ENCODE assay signal across 25 cellular contexts in genomic region chr20:63933646-63934045, GRCh38. TPM values are rescaled to one million over a fixed set of nuclear protein-coding genes. Genes with fewer than 3 reads are reported as not detected.
DNase-seq lines count a peak whose midpoint lies in the region; ATAC-seq and TF ChIP-seq lines count a peak whose summit lies in the region.
"Had no signal": no experiment of that assay in that cellular context is flagged by ENCODE, and none has a peak within 500 bp of the region (broad histone marks: within the 10 kb centered on the region; RNA-seq: fewer than 3 reads in every experiment).

No MANE protein-coding gene starts in this region.

- no peaks in the 10 kb centered on the region for H3K4me1 Mint-ChIP-seq in activated CD8-positive, alpha-beta T cell treated with anti-CD3 and anti-CD28 coated beads for 36 hours (ENCODE audit: low read depth)

- H3K9me3 ChIP-seq in left ventricle myocardium inferior (replicated peaks) (no peaks in the 10 kb centered on the region), PC-3 (ENCODE audit: low read length) (no peaks in the 10 kb centered on the region), mammary epithelial cell (replicated peaks; ENCODE audit: insufficient read depth, low read length) (no peaks in the 10 kb centered on the region)
- H3K9me3 ChIP-seq: A549; BLaER1 treated with 17β-estradiol and CSF1 and Interleukin-3, amounts not matched to agents 10 nM and 100 nM; Peyer's patch; SJSA1 had no signal

- H3K9ac ChIP-seq in PC-3 (ENCODE audit: low read length) (no peak overlapping the region), mammary epithelial cell (ENCODE audit: insufficient read depth, low read length) (no peak overlapping the region)

- H3K4me1 ChIP-seq in left ventricle myocardium inferior, result peaks cover 47% of the 10 kb centered on the region
- no peaks in the 10 kb centered on the region for H3K4me1 ChIP-seq in PC-3 (ENCODE audit: insufficient read depth, low read length)
- H3K4me1 ChIP-seq in mammary epithelial cell (ENCODE audit: insufficient read depth, low read length), result no peaks in the 10 kb centered on the region
- H3K4me1 ChIP-seq: A549, Peyer's patch, SJSA1 had no signal

- intact Hi-C loops in left ventricle myocardium inferior (cut with micrococcal nuclease), result no loop called here
- intact Hi-C loops in cardiac septum (cut with DNase I), result no loop called here
- intact Hi-C loops in PC-3 (cut with micrococcal nuclease), result no loop called here
- intact Hi-C loops in mammary epithelial cell (cut with micrococcal nuclease), result no loop called here
- intact Hi-C loops in activated CD8-positive, alpha-beta T cell treated with anti-CD3 and anti-CD28 coated beads for 36 hours (cut with micrococcal nuclease), result no loop called here

- H4K20me1 ChIP-seq in PC-3 (ENCODE audit: low read length), result no peaks in the 10 kb centered on the region
- no peaks in the 10 kb centered on the region for H4K20me1 ChIP-seq in mammary epithelial cell (ENCODE audit: insufficient read depth, low read length)

- dilution Hi-C loops in mammary epithelial cell (cut with HindIII; ENCODE audit: low sequenced_read_pairs), result no loop called here

- H3K27me3 Mint-ChIP-seq in activated CD8-positive, alpha-beta T cell treated with anti-CD3 and anti-CD28 coated beads for 36 hours, result no peaks in the 10 kb centered on the region
- H3K27me3 Mint-ChIP-seq: CD4-positive, alpha-beta T cell had no signal

- no peaks in the 10 kb centered on the region for H3F3A ChIP-seq in PC-3 (ENCODE audit: low read length, unreplicated experiment)

- DNase-seq in left ventricle myocardium inferior (no peak), cardiac septum (ENCODE audit: low spot score) (no peak), PC-3 (no peak), mammary epithelial cell (no peak), NCI-H748 (lab: John Stamatoyannopoulos, UW; ENCODE audit: unreplicated experiment) (no peak)
- no peak for DNase-seq in activated CD8-positive, alpha-beta T cell treated with anti-CD3 and anti-CD28 coated beads for 36 hours
- DNase-seq: AML-193; CD4-positive, alpha-beta T cell; DMS79; EL; GF-D8; HCEC 1CT; MV-4-11; NCI-H1105; NCI-H1436 treated with DMSO at 0.1 percent for 48 hours; NCI-H187 treated with DMSO at 0.1 percent for 48 hours; NCI-H2171 treated with DMSO at 0.1 percent for 48 hours; NCI-H345; NCI-H510A treated with DMSO at 0.1 percent for 48 hours; NCI-H82; Peyer's patch had no signal

- 71% methylated on average over 5 of the region's 5 CpGs for WGBS in mammary epithelial cell (ENCODE audit: low coverage, missing lambda C conversion rate)

- H3K4me3 ChIP-seq in left ventricle myocardium inferior, result no peak overlapping the region
- H3K4me3 ChIP-seq in PC-3 (ENCODE audit: low read length), result no peak overlapping the region
- no peak overlapping the region for H3K4me3 ChIP-seq in mammary epithelial cell (replicated peaks in 1 of 3; ENCODE audit: insufficient read depth in 1 of 3, low read depth in 2 of 3, low read length in 3 of 3)
- H3K4me3 ChIP-seq: A549; BLaER1 treated with 17β-estradiol and CSF1 and Interleukin-3, amounts not matched to agents 10 nM and 100 nM; Peyer's patch; SJSA1 had no signal

- no peak overlapping the region for H3K27ac Mint-ChIP-seq in activated CD8-positive, alpha-beta T cell treated with anti-CD3 and anti-CD28 coated beads for 36 hours
- H3K27ac Mint-ChIP-seq: CD4-positive, alpha-beta T cell had no signal

- TF ChIP-seq CTCF in left ventricle myocardium inferior (IDR thresholded peaks at IDR 0.05; ENCODE audit: borderline replicate concordance) (no peak), PC-3 (conservative IDR thresholded peaks at IDR 0.05; ENCODE audit: low read depth, low read length) (no peak), mammary epithelial cell (conservative IDR thresholded peaks at IDR 0.05 in 1 of 2, IDR thresholded peaks at IDR 0.05 in 1 of 2; ENCODE audit: extremely low read depth in 1 of 2, insufficient read depth in 1 of 2, low read depth in 1 of 2, low read length in 2 of 2) (no peak)
- TF ChIP-seq CTCF in activated CD8-positive, alpha-beta T cell treated with anti-CD3 and anti-CD28 coated beads for 36 hours (IDR thresholded peaks at IDR 0.05), result no peak

- no peaks in the 10 kb centered on the region for H3K9me3 Mint-ChIP-seq in activated CD8-positive, alpha-beta T cell treated with anti-CD3 and anti-CD28 coated beads for 36 hours
- H3K9me3 Mint-ChIP-seq: CD4-positive, alpha-beta T cell had no signal

- H2AFZ ChIP-seq in PC-3 (ENCODE audit: low read length), result no peak overlapping the region
- H2AFZ ChIP-seq in mammary epithelial cell (ENCODE audit: low read depth, low read length), result no peak overlapping the region

- H3K4me2 ChIP-seq in PC-3 (ENCODE audit: low read length), result no peak overlapping the region
- no peak overlapping the region for H3K4me2 ChIP-seq in mammary epithelial cell (ENCODE audit: insufficient read depth, low read depth, low read length)
- H3K4me2 ChIP-seq: A549; BLaER1 treated with 17β-estradiol and CSF1 and Interleukin-3, amounts not matched to agents 10 nM and 100 nM had no signal

- BruUV-seq in PC-3 (replicated peaks; lab: Mats Ljungman, UMichigan), result TSS peak; percentile 24
- TSS peak; percentile 11 for BruUV-seq in mammary epithelial cell (replicated peaks; lab: Mats Ljungman, UMichigan)

- no peaks in the 10 kb centered on the region for H3K79me2 ChIP-seq in PC-3 (ENCODE audit: low read length)
- H3K79me2 ChIP-seq in mammary epithelial cell (ENCODE audit: insufficient read depth, low read length), result peaks cover 81% of the 10 kb centered on the region

- CTCF ChIA-PET in PC-3 (lab: Charles Lee) (no interaction called here), mammary epithelial cell (lab: Charles Lee; ENCODE audit: low non-redundant PET) (no interaction called here)
- CTCF ChIA-PET in activated CD8-positive, alpha-beta T cell treated with anti-CD3 and anti-CD28 coated beads for 36 hours (lab: Charles Lee), result interaction anchor here (1.0 to 1.4 kb wide), 2 partner anchors 24 to 35 kb away, joined by 4 to 5 read pairs; no protein-coding TSS in a partner anchor

- H3K36me3 ChIP-seq in left ventricle myocardium inferior (peaks cover 74% of the 10 kb centered on the region), PC-3 (ENCODE audit: low read depth, low read length) (peaks cover 35% of the 10 kb centered on the region), mammary epithelial cell (ENCODE audit: insufficient read depth, low read length) (peaks cover 37% of the 10 kb centered on the region)

- no peaks in the 10 kb centered on the region for H3K9me2 ChIP-seq in PC-3 (replicated peaks; ENCODE audit: low read length)

- H3K27ac ChIP-seq in left ventricle myocardium inferior (replicated peaks) (peak overlapping the region; percentile 4), PC-3 (ENCODE audit: low read length) (no peak overlapping the region), mammary epithelial cell (ENCODE audit: insufficient read depth, low read depth, low read length) (no peak overlapping the region)
- H3K27ac ChIP-seq: A549; BLaER1 treated with 17β-estradiol and CSF1 and Interleukin-3, amounts not matched to agents 10 nM and 100 nM; Peyer's patch; SJSA1 had no signal

- H3K36me3 Mint-ChIP-seq in activated CD8-positive, alpha-beta T cell treated with anti-CD3 and anti-CD28 coated beads for 36 hours (ENCODE audit: low read depth), result peaks cover 38% of the 10 kb centered on the region

- ATAC-seq in PC-3, result no peak
- no peak for ATAC-seq in activated CD8-positive, alpha-beta T cell treated with anti-CD3 and anti-CD28 coated beads for 36 hours
- ATAC-seq in HG02763 (IDR thresholded peaks at IDR 0.05; ENCODE audit: unreplicated experiment), result no peak

- H3K4me3 Mint-ChIP-seq in activated CD8-positive, alpha-beta T cell treated with anti-CD3 and anti-CD28 coated beads for 36 hours, result no peak overlapping the region
- H3K4me3 Mint-ChIP-seq: CD4-positive, alpha-beta T cell had no signal

- in situ Hi-C loops in mammary epithelial cell (cut with MboI; ENCODE audit: low sequenced_read_pairs in 2 of 2), result no loop called here

- H3K27me3 ChIP-seq in left ventricle myocardium inferior (ENCODE audit: low read depth), result no peaks in the 10 kb centered on the region
- H3K27me3 ChIP-seq in PC-3 (ENCODE audit: low read length), result no peaks in the 10 kb centered on the region
- H3K27me3 ChIP-seq in mammary epithelial cell (ENCODE audit: insufficient read depth, low read length), result no peaks in the 10 kb centered on the region
- H3K27me3 ChIP-seq: BLaER1 treated with 17β-estradiol and CSF1 and Interleukin-3, amounts not matched to agents 10 nM and 100 nM; Peyer's patch; SJSA1 had no signal

- POLR2A ChIA-PET in PC-3 (lab: Charles Lee; ENCODE audit: unreplicated experiment), result no interaction called here
- POLR2A ChIA-PET in activated CD8-positive, alpha-beta T cell treated with anti-CD3 and anti-CD28 coated beads for 36 hours (lab: Charles Lee), result interaction anchor here (0.9 kb wide), 1 partner anchor 9 kb away, joined by 4 read pairs; no protein-coding TSS in a partner anchor

RNA-seq across cellular contexts. Expression of gene UCKL1, which starts 22.6 kb away (rescaled TPM):
- total RNA-seq in left ventricle myocardium inferior, result 41.0 TPM
- 43.2 TPM for total RNA-seq in cardiac septum
- 37.2 and 47.4 TPM in 2 replicates for total RNA-seq in PC-3 (2014; rRNA removed)
- 10 to 100 TPM; 28.5 to 34.3 TPM for total RNA-seq in mammary epithelial cell
- 37.0 TPM for polyA plus RNA-seq in mammary epithelial cell
- 17.7 TPM for polyA minus RNA-seq in mammary epithelial cell
- 10 to 100 TPM; 31.5 to 32.6 TPM for total RNA-seq in activated CD8-positive, alpha-beta T cell treated with anti-CD3 and anti-CD28 coated beads for 36 hours

RNA-seq across cellular contexts. Expression of gene ZNF512B, which starts 36.1 kb away (rescaled TPM):
- total RNA-seq in left ventricle myocardium inferior (12.6 TPM), cardiac septum (12.8 TPM), PC-3 (2014; rRNA removed) (18.0 and 24.1 TPM in 2 replicates), mammary epithelial cell (10 to 100 TPM in 1 of 2 donors, 1 to 10 TPM in 1; 9.2 to 17.2 TPM)
- 3.2 TPM for polyA plus RNA-seq in mammary epithelial cell
- 3.9 TPM for polyA minus RNA-seq in mammary epithelial cell
- total RNA-seq in activated CD8-positive, alpha-beta T cell treated with anti-CD3 and anti-CD28 coated beads for 36 hours, result 1 to 10 TPM; 7.5 to 8.6 TPM

RNA-seq across cellular contexts. Expression of gene DNAJC5, which starts 38.7 kb away (rescaled TPM):
- 42.8 TPM for total RNA-seq in left ventricle myocardium inferior
- 36.1 TPM for total RNA-seq in cardiac septum
- 73.7 and 80.1 TPM in 2 replicates for total RNA-seq in PC-3 (2014; rRNA removed)
- 10 to 100 TPM; 77.0 to 78.7 TPM for total RNA-seq in mammary epithelial cell
- polyA plus RNA-seq in mammary epithelial cell, result 54.8 TPM
- 106 TPM for polyA minus RNA-seq in mammary epithelial cell
- 10 to 100 TPM; 32.2 to 32.5 TPM for total RNA-seq in activated CD8-positive, alpha-beta T cell treated with anti-CD3 and anti-CD28 coated beads for 36 hours

RNA-seq across cellular contexts. Expression of gene SAMD10, which starts 45.8 kb away (rescaled TPM):
- total RNA-seq in left ventricle myocardium inferior (5.6 TPM), cardiac septum (4.0 TPM), PC-3 (2014; rRNA removed) (7.4 and 13.4 TPM in 2 replicates), mammary epithelial cell (1 to 10 TPM; 1.5 to 3.5 TPM)
- 0.83 TPM for polyA plus RNA-seq in mammary epithelial cell
- polyA minus RNA-seq in mammary epithelial cell, result 0.67 TPM
- total RNA-seq in activated CD8-positive, alpha-beta T cell treated with anti-CD3 and anti-CD28 coated beads for 36 hours, result 10 to 100 TPM; 17.4 to 17.5 TPM
- polyA plus RNA-seq: A549 had no signal

RNA-seq across cellular contexts. Expression of gene PRPF6, which starts 47.3 kb away (rescaled TPM):
- total RNA-seq in left ventricle myocardium inferior (46.8 TPM), cardiac septum (47.5 TPM), PC-3 (2014; rRNA removed) (67.1 and 87.2 TPM in 2 replicates), mammary epithelial cell (10 to 100 TPM; 33.5 to 56.9 TPM)
- polyA plus RNA-seq in mammary epithelial cell, result 34.0 TPM
- polyA minus RNA-seq in mammary epithelial cell, result 81.7 TPM
- 10 to 100 TPM; 53.0 to 55.5 TPM for total RNA-seq in activated CD8-positive, alpha-beta T cell treated with anti-CD3 and anti-CD28 coated beads for 36 hours
